17 cellular contexts compared by ENCODE assay signal in the genomic region with DNA sequence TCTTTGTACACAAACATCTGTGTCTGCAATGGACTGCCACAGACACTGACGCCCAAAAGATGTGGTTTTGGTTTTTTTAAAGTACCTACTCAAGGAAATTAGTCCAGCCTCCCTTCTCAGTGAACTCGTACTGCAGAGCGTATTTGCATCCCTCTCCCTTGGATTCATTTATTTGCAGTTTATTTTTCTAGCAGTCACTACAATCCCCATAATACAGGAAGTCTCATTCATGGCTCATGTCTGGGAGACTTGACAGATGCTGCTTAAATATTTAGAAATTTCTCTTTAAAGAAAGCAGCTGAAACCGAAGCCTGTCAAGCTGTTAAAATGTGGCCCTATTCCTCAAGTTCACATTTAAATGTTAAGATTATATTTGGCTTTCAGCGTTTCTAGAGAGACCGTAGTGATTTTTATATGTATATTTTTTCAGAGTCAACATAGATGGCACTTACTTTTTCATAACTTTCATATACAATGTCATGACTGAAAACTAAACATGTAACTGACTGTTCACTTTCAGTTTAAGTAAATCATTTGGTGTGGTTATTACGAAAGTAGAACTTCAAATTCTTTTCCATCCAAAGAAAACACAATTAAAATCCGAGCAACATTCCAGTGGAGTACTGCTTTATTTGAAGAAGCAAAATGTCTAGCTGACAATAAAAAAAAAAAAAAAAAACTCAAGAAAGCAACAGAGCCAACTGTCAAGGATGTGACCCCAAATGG. TPM values are rescaled to one million over a fixed set of nuclear protein-coding genes. Genes with fewer than 3 reads are reported as not detected.
DNase-seq lines count a peak whose midpoint lies in the region; ATAC-seq, FAIRE-seq and TF ChIP-seq lines count a peak whose summit lies in the region.
"Had no signal": no experiment of that assay in that cellular context is flagged by ENCODE, and none has a peak within 500 bp of the region (broad histone marks: within the 10 kb centered on the region; RNA-seq: fewer than 3 reads in every experiment).

No MANE protein-coding gene starts in this region.

- peak overlapping the region; percentile 74 for H3K4me2 ChIP-seq in osteoblast (ENCODE audit: insufficient read depth, low read length)

- peak overlapping the region; percentile 21 for H2AFZ ChIP-seq in osteoblast (ENCODE audit: low read length)

- 36 to 38% methylated on average over 8 of the region's 8 CpGs for WGBS in pancreas, 2 donors

- TF ChIP-seq CTCF in GM13977 (IDR thresholded peaks at IDR 0.05; ENCODE audit: extremely low read depth, insufficient read depth, missing control alignments) (no peak), ascending aorta (IDR thresholded peaks at IDR 0.05) (no peak), osteoblast (IDR thresholded peaks at IDR 0.05; ENCODE audit: extremely low read depth, low read depth, low read length) (no peak), breast epithelium (IDR thresholded peaks at IDR 0.05) (no peak), WERI-Rb-1 (IDR thresholded peaks at IDR 0.05; ENCODE audit: low read depth, low read length) (no peak), pancreas (IDR thresholded peaks at IDR 0.05) (no peak)

- intact Hi-C loops in ascending aorta (cut with DNase I) = no loop called here
- intact Hi-C loops in breast epithelium (cut with DNase I; ENCODE audit: low total_unique reads) = no loop called here
- intact Hi-C loops in pancreas (cut with DNase I) = no loop called here

- H3K9me3 ChIP-seq in ascending aorta (no peaks in the 10 kb centered on the region), osteoblast (ENCODE audit: low read depth, low read length) (no peaks in the 10 kb centered on the region), breast epithelium (no peaks in the 10 kb centered on the region), WERI-Rb-1 (ENCODE audit: severe bottlenecking) (no peaks in the 10 kb centered on the region), pancreas (no peaks in the 10 kb centered on the region)

- no peak for FAIRE-seq in pancreas (lab: Jason Lieb, UNC)

- H3K36me3 ChIP-seq in ascending aorta (no peaks in the 10 kb centered on the region), osteoblast (ENCODE audit: insufficient read depth, low read length) (no peaks in the 10 kb centered on the region), breast epithelium (no peaks in the 10 kb centered on the region), WERI-Rb-1 (no peaks in the 10 kb centered on the region), pancreas (no peaks in the 10 kb centered on the region)

- H3K27ac ChIP-seq in ascending aorta = peak overlapping the region; percentile 66 to 71
- H3K27ac ChIP-seq in osteoblast (ENCODE audit: low read depth, low read length) = no peak overlapping the region
- H3K27ac ChIP-seq in breast epithelium = no peak overlapping the region
- no peak overlapping the region for H3K27ac ChIP-seq in WERI-Rb-1
- H3K27ac ChIP-seq in pancreas = no peak overlapping the region

- H3K79me2 ChIP-seq in osteoblast (ENCODE audit: insufficient read depth, low read length) = no peaks in the 10 kb centered on the region

- H3K27me3 ChIP-seq in ascending aorta (no peaks in the 10 kb centered on the region), osteoblast (ENCODE audit: insufficient read depth, low read length) (peaks cover 4% of the 10 kb centered on the region), breast epithelium (no peaks in the 10 kb centered on the region), WERI-Rb-1 (ENCODE audit: insufficient read depth, low read depth, severe bottlenecking) (no peaks in the 10 kb centered on the region), pancreas (no peaks in the 10 kb centered on the region)

- DNase-seq in GM13977 (ENCODE audit: low spot score) (peak; percentile 36), ascending aorta (ENCODE audit: low spot score in 2 of 2) (no peak), osteoblast (ENCODE audit: insufficient read length, low spot score, missing footprints) (no peak), breast epithelium (ENCODE audit: low spot score in 2 of 2) (no peak), WERI-Rb-1 (no peak), pancreas (no peak)
- DNase-seq in activated naive CD4-positive, alpha-beta T cell (lab: John Stamatoyannopoulos, UW) = no peak
- DNase-seq: activated B cell treated with CpG ODN at 0.5 μM for 24 hours; activated T-cell treated with anti-CD3 and anti-CD28 coated beads, Interleukin-2, amount 50 U/mL, for 24 hours; amniotic stem cell; naive thymus-derived CD4-positive, alpha-beta T cell; NCI-H2081; NCI-H774; SHP77 had no signal

- H3K4me1 ChIP-seq in ascending aorta = peaks cover 5 to 9% of the 10 kb centered on the region in 2 donors
- H3K4me1 ChIP-seq in osteoblast (ENCODE audit: insufficient read depth, low read length) = peaks cover 11% of the 10 kb centered on the region
- no peaks in the 10 kb centered on the region for H3K4me1 ChIP-seq in breast epithelium
- no peaks in the 10 kb centered on the region for H3K4me1 ChIP-seq in pancreas

- no peaks in the 10 kb centered on the region for H4K20me1 ChIP-seq in osteoblast (ENCODE audit: insufficient read depth, low read length)

- in situ Hi-C loops in GM13977 (cut with MboI; ENCODE audit: low pct_unique_long_range_greater_than_20kb, low sequenced_read_pairs, unreplicated experiment) = no loop called here

- ATAC-seq in HG02870 (IDR thresholded peaks at IDR 0.05; ENCODE audit: unreplicated experiment) (peak; percentile 89), pancreas (no peak)
- ATAC-seq: naive thymus-derived CD4-positive, alpha-beta T cell had no signal

- TF ChIP-seq POLR2A in breast epithelium (IDR thresholded peaks at IDR 0.05) = no peak

- H3K4me3 ChIP-seq in ascending aorta (peak overlapping the region in 1 of 2 donors; percentile 50), osteoblast (ENCODE audit: insufficient read depth, low read length) (peak overlapping the region; percentile 32), breast epithelium (no peak overlapping the region), WERI-Rb-1 (ENCODE audit: low read depth, low read length) (no peak overlapping the region), pancreas (no peak overlapping the region)

RNA-seq across cellular contexts. Expression of a gene that starts 38.0 kb away (rescaled TPM):
- 0.64 TPM for total RNA-seq in ascending aorta
- total RNA-seq in osteoblast = 3.8 and 4.3 TPM in 2 replicates
- 10 to 100 TPM in 1 of 3 donors, 1 to 10 TPM in 2; 4.2 to 10.8 (median 7.2) TPM for total RNA-seq in breast epithelium
- total RNA-seq in pancreas = 1 to 10 TPM; 2.0 to 4.2 (median 2.8) TPM
- polyA plus RNA-seq in pancreas = 1 to 10 TPM; 2.2 to 3.8 TPM

RNA-seq across cellular contexts. Expression of a gene that starts 57.8 kb away (rescaled TPM):
- not detected for total RNA-seq in ascending aorta
- total RNA-seq in osteoblast = 0.59 and 0.72 TPM in 2 replicates
- total RNA-seq in breast epithelium = 10 to 100 TPM in 1 of 3 donors, 1 to 10 TPM in 2; 5.1 to 23.4 (median 8.8) TPM
- 1 to 10 TPM in 1 of 6 donors, under 1 TPM in 1, not detected in 4; 0.28 to 1.0 TPM for total RNA-seq in pancreas
- under 1 TPM in 1 of 2 donors, not detected in 1; 0.23 TPM for polyA plus RNA-seq in pancreas
- total RNA-seq: activated B cell treated with CpG ODN at 0.5 μM for 24 hours; kidney epithelial cell; M059J; naive thymus-derived CD4-positive, alpha-beta T cell had no signal
- polyA plus RNA-seq: naive thymus-derived CD4-positive, alpha-beta T cell had no signal

Comparison
In these comparisons a context has a peak if more than half of its experiments do, and no peak if none do; other contexts are left out.
1. H3K27ac ChIP-seq: peak in ascending aorta (2 of 2); none in osteoblast (single experiment), breast epithelium (0 of 2), WERI-Rb-1 (single experiment) and pancreas (0 of 4).